In genomic region chr7:150974468-150975391, GRCh38 we compare ENCODE assay signal across 1 cellular context.
TF ChIP-seq lines count a peak whose summit lies in the region.

No MANE protein-coding gene starts in this region.

TF ChIP-seq in HepG2, 621 proteins besides CTCF, POLR2A, EP300 and RAD21:
- no peak for TF ChIP-seq ZNF431 (CRISPR knock-in tag; IDR thresholded peaks at IDR 0.05; ENCODE audit: borderline replicate concordance, low read depth)
- TF ChIP-seq ZNF550 (CRISPR knock-in tag; IDR thresholded peaks at IDR 0.05; ENCODE audit: borderline replicate concordance), result no peak
- TF ChIP-seq ZNF770 (CRISPR knock-in tag; IDR thresholded peaks at IDR 0.05), result no peak
- no peak for TF ChIP-seq ZNF326 (CRISPR knock-in tag; IDR thresholded peaks at IDR 0.05; ENCODE audit: borderline replicate concordance)
- TF ChIP-seq POGK (CRISPR knock-in tag; conservative IDR thresholded peaks at IDR 0.05), result no peak
- TF ChIP-seq ZKSCAN8 (CRISPR knock-in tag; IDR thresholded peaks at IDR 0.05; ENCODE audit: borderline replicate concordance), result no peak
- TF ChIP-seq HES4 (CRISPR knock-in tag; IDR thresholded peaks at IDR 0.05; ENCODE audit: borderline replicate concordance), result 0 out of 2 replicates have a peak, but pooled peaks have one; percentile 36
- TF ChIP-seq MIXL1 (CRISPR knock-in tag; IDR thresholded peaks at IDR 0.05), result no peak
- TF ChIP-seq ZNF530 (CRISPR knock-in tag; IDR thresholded peaks at IDR 0.05; ENCODE audit: low read depth), result no peak
- no peak for TF ChIP-seq ETV5 (CRISPR knock-in tag; IDR thresholded peaks at IDR 0.05; ENCODE audit: borderline replicate concordance)
- peak; percentile 71 for TF ChIP-seq XRCC5 (optimal IDR thresholded peaks at IDR 0.05; ENCODE audit: low read length)
- no peak for TF ChIP-seq RBAK (CRISPR knock-in tag; IDR thresholded peaks at IDR 0.05)
- TF ChIP-seq ZNF567 (CRISPR knock-in tag; IDR thresholded peaks at IDR 0.05; ENCODE audit: borderline replicate concordance), result no peak
- TF ChIP-seq ZFP1 (CRISPR knock-in tag; IDR thresholded peaks at IDR 0.05), result no peak
- 0 out of 2 replicates have a peak, but pooled peaks have one; percentile 55 for TF ChIP-seq MTF2 (CRISPR knock-in tag; IDR thresholded peaks at IDR 0.05; ENCODE audit: borderline replicate concordance)
- TF ChIP-seq ZFY (CRISPR knock-in tag; IDR thresholded peaks at IDR 0.05), result 0 out of 2 replicates have a peak, but pooled peaks have one; percentile 17
- no peak for TF ChIP-seq ZBTB21 (CRISPR knock-in tag; IDR thresholded peaks at IDR 0.05)
- no peak for TF ChIP-seq POGZ (CRISPR knock-in tag; IDR thresholded peaks at IDR 0.05)
- TF ChIP-seq FOXK1 (CRISPR knock-in tag; IDR thresholded peaks at IDR 0.05; ENCODE audit: borderline replicate concordance, low read depth), result no peak
- TF ChIP-seq ZFP90 (CRISPR knock-in tag; IDR thresholded peaks at IDR 0.05; ENCODE audit: borderline replicate concordance), result no peak
- TF ChIP-seq ATM (IDR thresholded peaks at IDR 0.05; ENCODE audit: borderline replicate concordance), result no peak
- no peak for TF ChIP-seq ZBTB33 (CRISPR knock-in tag; IDR thresholded peaks at IDR 0.05)
- TF ChIP-seq PRMT3 (CRISPR knock-in tag; IDR thresholded peaks at IDR 0.05; ENCODE audit: borderline replicate concordance, low read depth), result no peak
- TF ChIP-seq KAT8 (CRISPR knock-in tag; IDR thresholded peaks at IDR 0.05), result no peak
- 0 out of 2 replicates have a peak, but pooled peaks have one; percentile 0 for TF ChIP-seq HOXA3 (CRISPR knock-in tag; IDR thresholded peaks at IDR 0.05)
- no peak for TF ChIP-seq ZNF709 (CRISPR knock-in tag; IDR thresholded peaks at IDR 0.05)
- TF ChIP-seq STAG1 (CRISPR knock-in tag; IDR thresholded peaks at IDR 0.05), result peak; percentile 31; the same call in 1 of the 2 replicates
- TF ChIP-seq SNAPC2 (CRISPR knock-in tag; IDR thresholded peaks at IDR 0.05), result no peak
- TF ChIP-seq PBX3 (CRISPR knock-in tag; IDR thresholded peaks at IDR 0.05; ENCODE audit: borderline replicate concordance), result no peak
- no peak for TF ChIP-seq ZNF12 (CRISPR knock-in tag; IDR thresholded peaks at IDR 0.05)
- TF ChIP-seq ESRRA (CRISPR knock-in tag; IDR thresholded peaks at IDR 0.05; ENCODE audit: low read depth), result no peak
- TF ChIP-seq ATF3 (CRISPR knock-in tag; IDR thresholded peaks at IDR 0.05), result no peak
- TF ChIP-seq ZNF350 (CRISPR knock-in tag; IDR thresholded peaks at IDR 0.05; ENCODE audit: borderline replicate concordance, low read depth), result no peak
- TF ChIP-seq ZNF280D (CRISPR knock-in tag; IDR thresholded peaks at IDR 0.05), result no peak
- no peak for TF ChIP-seq THAP11 (CRISPR knock-in tag; IDR thresholded peaks at IDR 0.05)
- TF ChIP-seq PHB2 (IDR thresholded peaks at IDR 0.05; ENCODE audit: partially characterized antibody), result no peak
- peak; percentile 34; the same call in 1 of the 2 replicates for TF ChIP-seq GABPB1 (CRISPR knock-in tag; IDR thresholded peaks at IDR 0.05)
- no peak for TF ChIP-seq ZNF558 (CRISPR knock-in tag; IDR thresholded peaks at IDR 0.05; ENCODE audit: borderline replicate concordance)
- peak; percentile 68 for TF ChIP-seq MYPOP (CRISPR knock-in tag; IDR thresholded peaks at IDR 0.05)
- TF ChIP-seq THRA (CRISPR knock-in tag; IDR thresholded peaks at IDR 0.05; ENCODE audit: borderline replicate concordance), result no peak
- TF ChIP-seq HNRNPLL (IDR thresholded peaks at IDR 0.05; ENCODE audit: low read depth, low read length, poor library complexity, severe bottlenecking), result peak; percentile 95
- no peak for TF ChIP-seq CSRNP1 (CRISPR knock-in tag; IDR thresholded peaks at IDR 0.05)
- TF ChIP-seq ZFX (CRISPR knock-in tag; IDR thresholded peaks at IDR 0.05; ENCODE audit: low read depth), result peak; percentile 33; the same call in 1 of the 2 replicates
- no peak for TF ChIP-seq ZEB1 (IDR thresholded peaks at IDR 0.05; ENCODE audit: insufficient replicate concordance, low read depth)
- TF ChIP-seq ATF1 (CRISPR knock-in tag; IDR thresholded peaks at IDR 0.05), result no peak
- TF ChIP-seq FOSL2 (CRISPR knock-in tag; IDR thresholded peaks at IDR 0.05), result no peak
